9 cellular contexts compared by ENCODE assay signal in genomic region chr18:12317664-12318333, GRCh38. TPM values are rescaled to one million over a fixed set of nuclear protein-coding genes. Genes with fewer than 3 reads are reported as not detected.
DNase-seq lines count a peak whose midpoint lies in the region; ATAC-seq, FAIRE-seq and TF ChIP-seq lines count a peak whose summit lies in the region.
"Had no signal": no experiment of that assay in that cellular context is flagged by ENCODE, and none has a peak within 500 bp of the region (broad histone marks: within the 10 kb centered on the region; RNA-seq: fewer than 3 reads in every experiment).

No MANE protein-coding gene starts in this region.

- intact Hi-C loops in endothelial cell of umbilical vein (cut with micrococcal nuclease): no loop called here

- H3K9ac ChIP-seq in endothelial cell of umbilical vein (replicated peaks; ENCODE audit: extremely low read depth, insufficient read depth, low read length): no peak overlapping the region
- peak overlapping the region; percentile 12 for H3K9ac ChIP-seq in muscle layer of colon (ENCODE audit: low read length)

- peaks cover 91% of the 10 kb centered on the region for H3K79me2 ChIP-seq in endothelial cell of umbilical vein (ENCODE audit: control insufficient read depth, insufficient read depth, low read length)

- CTCF ChIA-PET in BJ (lab: Yijun Ruan, JAX): interaction anchor here (0.6 to 3.3 kb wide), 5 partner anchors 11 to 67 kb away, joined by 3 to 28 read pairs (median 3); no protein-coding TSS in a partner anchor
- CTCF ChIA-PET in endothelial cell of umbilical vein (lab: Charles Lee): interaction anchor here (0.7 to 4.6 kb wide), 6 partner anchors 10 to 46 kb away, joined by 3 to 46 read pairs (median 6); no protein-coding TSS in a partner anchor

- H3K27ac ChIP-seq in endothelial cell of umbilical vein (ENCODE audit: insufficient read depth, low read depth, low read length) (no peak overlapping the region), muscle layer of colon (ENCODE audit: low read depth, low read length) (peak overlapping the region; percentile 93)

- in situ Hi-C loops in G401 (cut with HindIII; ENCODE audit: low sequenced_read_pairs): no loop called here

- dilution Hi-C loops in endothelial cell of umbilical vein (cut with MboI; ENCODE audit: extremely low pct_ligation_motif_present, low sequenced_read_pairs): no loop called here

- no peaks in the 10 kb centered on the region for H3K27me3 ChIP-seq in BJ (ENCODE audit: control insufficient read depth, insufficient read depth, low read length)
- H3K27me3 ChIP-seq in endothelial cell of umbilical vein (ENCODE audit: control insufficient read depth in 2 of 2, insufficient read depth in 2 of 2, low read length in 2 of 2): no peaks in the 10 kb centered on the region
- no peaks in the 10 kb centered on the region for H3K27me3 ChIP-seq in muscle layer of colon (ENCODE audit: control insufficient read depth in 1 of 2, insufficient read depth in 2 of 2, low read length in 2 of 2)

- no peak for TF ChIP-seq POLR2A in endothelial cell of umbilical vein (IDR thresholded peaks at IDR 0.05; ENCODE audit: low read depth, low read length)

- H4K20me1 ChIP-seq in endothelial cell of umbilical vein (replicated peaks; ENCODE audit: control insufficient read depth, extremely low read depth, insufficient read depth, low read length): peaks cover 10% of the 10 kb centered on the region

- FAIRE-seq in endothelial cell of umbilical vein (lab: Jason Lieb, UNC): peak; percentile 47

- H2AFZ ChIP-seq in endothelial cell of umbilical vein (ENCODE audit: low read depth, low read length): no peak overlapping the region

- BruUV-seq in endothelial cell of umbilical vein (replicated peaks; lab: Mats Ljungman, UMichigan): no TSS peak

- H3K4me2 ChIP-seq in endothelial cell of umbilical vein (ENCODE audit: insufficient read depth, low read length): no peak overlapping the region

- DNase-seq in BJ (ENCODE audit: low read depth) (peak; percentile 64), MV-4-11 (lab: John Stamatoyannopoulos, UW) (peak; percentile 77), endothelial cell of umbilical vein (ENCODE audit: low read depth, low spot score) (no peak), G401 (ENCODE audit: low spot score) (no peak), DMS114 treated with DMSO at 0.1 percent for 48 hours (lab: John Stamatoyannopoulos, UW; ENCODE audit: unreplicated experiment) (no peak)
- DNase-seq: activated CD4-positive, alpha-beta memory T cell treated with anti-CD3 and anti-CD28 coated beads, Interleukin-2, amount 10 ng/mL, durations not matched to agents 7 days and 5 days had no signal

- TF ChIP-seq CTCF in BJ (IDR thresholded peaks at IDR 0.05; ENCODE audit: insufficient read depth, low read depth, low read length): no peak
- TF ChIP-seq CTCF in endothelial cell of umbilical vein (IDR thresholded peaks at IDR 0.05; ENCODE audit: extremely low read depth in 1 of 2, insufficient read depth in 1 of 2, low read depth in 1 of 2, low read length in 2 of 2): no peak

- H3K9me3 ChIP-seq in endothelial cell of umbilical vein (replicated peaks; ENCODE audit: control insufficient read depth, insufficient read depth, low read length): no peaks in the 10 kb centered on the region
- H3K9me3 ChIP-seq in muscle layer of colon (ENCODE audit: low read length): no peaks in the 10 kb centered on the region

- H3K4me1 ChIP-seq in endothelial cell of umbilical vein (ENCODE audit: control insufficient read depth, extremely low read depth, insufficient read depth, low read length) (peaks cover 23% of the 10 kb centered on the region), muscle layer of colon (ENCODE audit: insufficient read depth, low read length) (peaks cover 73% of the 10 kb centered on the region)

- H3K4me3 ChIP-seq in BJ (ENCODE audit: low read depth, low read length) (no peak overlapping the region), endothelial cell of umbilical vein (replicated peaks in 1 of 3; ENCODE audit: insufficient read depth in 1 of 3, low read depth in 1 of 3, low read length in 3 of 3) (no peak overlapping the region), muscle layer of colon (ENCODE audit: low read depth in 1 of 2, low read length in 2 of 2) (peak overlapping the region; percentile 6 to 17)

- ATAC-seq in HG03469 (IDR thresholded peaks at IDR 0.05; ENCODE audit: unreplicated experiment): no peak
- no peak for ATAC-seq in GM19328 (IDR thresholded peaks at IDR 0.05; ENCODE audit: unreplicated experiment)

- H3K36me3 ChIP-seq in BJ (ENCODE audit: control insufficient read depth, insufficient read depth, low read length): peaks cover 13% of the 10 kb centered on the region
- peaks cover 18 to 48% of the 10 kb centered on the region in 2 experiments for H3K36me3 ChIP-seq in endothelial cell of umbilical vein (ENCODE audit: control insufficient read depth in 2 of 2, extremely low read depth in 1 of 2, insufficient read depth in 2 of 2, low read length in 2 of 2)
- peaks cover 26% of the 10 kb centered on the region for H3K36me3 ChIP-seq in muscle layer of colon (ENCODE audit: insufficient read depth, low read length)

- H3K9me1 ChIP-seq in endothelial cell of umbilical vein (replicated peaks; ENCODE audit: control insufficient read depth, extremely low read depth, insufficient read depth, low read length): no peaks in the 10 kb centered on the region

- POLR2A ChIA-PET in BJ (lab: Charles Lee): interaction anchor here (1.3 kb wide), 1 partner anchor 10 kb away, joined by 3 read pairs; no protein-coding TSS in a partner anchor
- POLR2A ChIA-PET in endothelial cell of umbilical vein (lab: Charles Lee): interaction anchor here (0.6 to 1.9 kb wide), 3 partner anchors 9 to 35 kb away, joined by 3 to 4 read pairs (median 3); partner anchors contain the start of gene TUBB6

TF ChIP-seq in endothelial cell of umbilical vein, 7 proteins besides CTCF, POLR2A, EP300 and RAD21:
- TF ChIP-seq POLR2AphosphoS5 (IDR thresholded peaks at IDR 0.05; ENCODE audit: insufficient read depth, low read depth, low read length): peak; percentile 15
- no peak for TF ChIP-seq MAX (IDR thresholded peaks at IDR 0.05; ENCODE audit: insufficient read depth, insufficient read length)

RNA-seq across cellular contexts. Expression of gene TUBB6, which starts 9.8 kb away (rescaled TPM):
- polyA plus RNA-seq in BJ (2011; rRNA removed) (537 and 765 TPM in 2 replicates), endothelial cell of umbilical vein (747 and 957 TPM in 2 replicates)
- 374 and 543 TPM in 2 replicates for polyA minus RNA-seq in BJ (2011; rRNA and poly(A)+ RNA removed)
- 440 and 449 TPM in 2 replicates for total RNA-seq in endothelial cell of umbilical vein
- polyA plus RNA-seq in endothelial cell of umbilical vein (2011; cell fraction: cytosol; rRNA removed): 533 and 584 TPM in 2 replicates
- polyA plus RNA-seq in endothelial cell of umbilical vein (2011; cell fraction: nucleus; rRNA removed): 404 and 414 TPM in 2 replicates
- 451 and 542 TPM in 2 replicates for polyA plus RNA-seq in endothelial cell of umbilical vein (2012)
- 433 and 508 TPM in 2 replicates for polyA minus RNA-seq in endothelial cell of umbilical vein
- polyA minus RNA-seq in endothelial cell of umbilical vein (2011; cell fraction: cytosol; rRNA and poly(A)+ RNA removed): 96.5 TPM
- polyA minus RNA-seq in endothelial cell of umbilical vein (2011; cell fraction: nucleus; rRNA and poly(A)+ RNA removed): 155 and 234 TPM in 2 replicates
- 734 and 738 TPM in 2 replicates for total RNA-seq in G401 (2014; rRNA removed; shearing (Covaris generic))

RNA-seq across cellular contexts. Expression of gene AFG3L2, which starts 59.2 kb away (rescaled TPM):
- polyA plus RNA-seq in BJ (2011; rRNA removed): 25.5 and 31.2 TPM in 2 replicates
- polyA minus RNA-seq in BJ (2011; rRNA and poly(A)+ RNA removed): 16.5 and 18.5 TPM in 2 replicates
- 40.6 and 42.4 TPM in 2 replicates for total RNA-seq in endothelial cell of umbilical vein
- polyA plus RNA-seq in endothelial cell of umbilical vein: 15.5 and 19.3 TPM in 2 replicates
- 25.8 and 29.6 TPM in 2 replicates for polyA plus RNA-seq in endothelial cell of umbilical vein (2011; cell fraction: cytosol; rRNA removed)
- polyA plus RNA-seq in endothelial cell of umbilical vein (2011; cell fraction: nucleus; rRNA removed): 25.6 and 35.2 TPM in 2 replicates
- 31.8 and 43.8 TPM in 2 replicates for polyA plus RNA-seq in endothelial cell of umbilical vein (2012)
- 19.1 and 25.4 TPM in 2 replicates for polyA minus RNA-seq in endothelial cell of umbilical vein
- polyA minus RNA-seq in endothelial cell of umbilical vein (2011; cell fraction: cytosol; rRNA and poly(A)+ RNA removed): 44.7 TPM
- 20.2 and 25.4 TPM in 2 replicates for polyA minus RNA-seq in endothelial cell of umbilical vein (2011; cell fraction: nucleus; rRNA and poly(A)+ RNA removed)
- total RNA-seq in G401 (2014; rRNA removed; shearing (Covaris generic)): 84.5 and 107 TPM in 2 replicates

Comparison
In these comparisons a context has a peak if more than half of its experiments do, and no peak if none do; other contexts are left out.
1. DNase-seq: peak in BJ (single experiment) and MV-4-11 (single experiment); none in endothelial cell of umbilical vein (single experiment), G401 (single experiment) and DMS114 treated with DMSO at 0.1 percent for 48 hours (single experiment).
2. H3K4me3 ChIP-seq: peak in muscle layer of colon (2 of 2); none in BJ (single experiment) and endothelial cell of umbilical vein (0 of 3).